Comparison of ENCODE assay signal across 29 cellular contexts in genomic region chr18:76660571-76661192, GRCh38.
"Had no signal": no experiment of that assay in that cellular context is flagged by ENCODE, and none has a peak within 500 bp of the region (broad histone marks: within the 10 kb centered on the region; RNA-seq: fewer than 3 reads in every experiment).

No MANE protein-coding gene starts in this region.

- DNase-seq: activated CD4-positive, alpha-beta T cell treated with anti-CD3 and anti-CD28 coated beads, Interleukin-2, amount 10 ng/mL, durations not matched to agents 7 days and 5 days; activated CD4-positive, alpha-beta T cell treated with anti-CD3 and anti-CD28 coated beads, Interleukin-2, amount 50 U/mL, for 48 hours; activated CD8-positive, alpha-beta T cell treated with anti-CD3 and anti-CD28 coated beads, Interleukin-2, amount 10 ng/mL, durations not matched to agents 7 days and 5 days; activated effector memory CD4-positive, alpha-beta T cell treated with Interleukin-2 at 50 U/mL for 16 hours; activated naive CD4-positive, alpha-beta T cell treated with anti-CD3 and anti-CD28 coated beads, Interleukin-2, amount 10 ng/mL, durations not matched to agents 7 days and 5 days; activated naive CD8-positive, alpha-beta T cell treated with anti-CD3 and anti-CD28 coated beads, Interleukin-2, amount 50 U/mL, for 24 hours; activated T-cell treated with anti-CD3 and anti-CD28 coated beads for 4 hours; activated T-cell treated with anti-CD3 and anti-CD28 coated beads, Interleukin-2, amount 50 U/mL, for 4 hours; anterior cingulate cortex; caudate nucleus; NCI-H1092 treated with DMSO at 0.1 percent for 48 hours; NCI-H1417; NCI-H146; NCI-H187; NCI-H2029 treated with DMSO at 0.1 percent for 48 hours; NCI-H2107; NCI-H226; NCI-H446 treated with DMSO at 0.1 percent for 48 hours; NCI-H69; Peyer's patch; RPMI8226; SHP77 treated with DMSO at 0.1 percent for 48 hours; SK-N-SH had no signal

- H3K36me3 Mint-ChIP-seq: activated naive CD4-positive, alpha-beta T cell treated with anti-CD3 and anti-CD28 coated beads, Interleukin-2, amount 10 ng/mL, durations not matched to agents 7 days and 5 days; activated naive CD8-positive, alpha-beta T cell; brain had no signal

- H3K4me3 Mint-ChIP-seq: activated CD4-positive, alpha-beta T cell treated with anti-CD3 and anti-CD28 coated beads, Interleukin-2, amount 10 ng/mL, durations not matched to agents 7 days and 5 days; activated CD8-positive, alpha-beta T cell treated with anti-CD3 and anti-CD28 coated beads, Interleukin-2, amount 10 ng/mL, durations not matched to agents 7 days and 5 days; activated naive CD4-positive, alpha-beta T cell treated with anti-CD3 and anti-CD28 coated beads, Interleukin-2, amount 10 ng/mL, durations not matched to agents 7 days and 5 days; activated naive CD8-positive, alpha-beta T cell; activated naive CD8-positive, alpha-beta T cell treated with anti-CD3 and anti-CD28 coated beads, Interleukin-2, amount 50 U/mL, for 24 hours; activated T-cell treated with anti-CD3 and anti-CD28 coated beads, Interleukin-2, amount 50 U/mL, for 4 hours; brain; T-helper 1 cell treated with Interleukin-12 subunit alpha and Interleukin-12 subunit beta and Interleukin-4 antibody, amounts not matched to agents 30 μg/mL and 1 μg/mL, for 36 hours; T-helper 2 cell treated with Interferon-gamma antibody and Interleukin-4, amounts not matched to agents 5 μg/mL and 100 μg/mL, for 36 hours had no signal

- H3K4me1 ChIP-seq: Peyer's patch, SJSA1 had no signal

- H3K4me3 ChIP-seq: K562, Peyer's patch, SJSA1 had no signal

- H3K9ac ChIP-seq: SK-N-SH had no signal

- H3K27me3 ChIP-seq: Peyer's patch had no signal

- H3K27ac ChIP-seq: Peyer's patch, SJSA1 had no signal

- H3K9me3 ChIP-seq: Peyer's patch, SJSA1, SK-N-SH had no signal

- ATAC-seq: activated CD8-positive, alpha-beta T cell treated with anti-CD3 and anti-CD28 coated beads, Interleukin-2, amount 10 ng/mL, durations not matched to agents 7 days and 5 days; activated naive CD8-positive, alpha-beta T cell treated with anti-CD3 and anti-CD28 coated beads, Interleukin-2, amount 50 U/mL, for 24 hours; activated T-cell treated with anti-CD3 and anti-CD28 coated beads, Interleukin-2, amount 50 U/mL, for 4 hours; K562 had no signal

- H3K4me2 ChIP-seq: SK-N-SH had no signal

- H3K36me3 ChIP-seq: Peyer's patch, SJSA1 had no signal

- H3K27ac Mint-ChIP-seq: activated CD4-positive, alpha-beta T cell treated with anti-CD3 and anti-CD28 coated beads, Interleukin-2, amount 10 ng/mL, durations not matched to agents 7 days and 5 days; activated CD8-positive, alpha-beta T cell treated with anti-CD3 and anti-CD28 coated beads, Interleukin-2, amount 10 ng/mL, durations not matched to agents 7 days and 5 days; activated naive CD8-positive, alpha-beta T cell; activated naive CD8-positive, alpha-beta T cell treated with anti-CD3 and anti-CD28 coated beads, Interleukin-2, amount 50 U/mL, for 24 hours; brain; T-helper 1 cell treated with Interleukin-12 subunit alpha and Interleukin-12 subunit beta and Interleukin-4 antibody, amounts not matched to agents 30 μg/mL and 1 μg/mL, for 36 hours; T-helper 2 cell treated with Interferon-gamma antibody and Interleukin-4, amounts not matched to agents 5 μg/mL and 100 μg/mL, for 36 hours had no signal

- H3K9me3 Mint-ChIP-seq: activated CD4-positive, alpha-beta T cell treated with anti-CD3 and anti-CD28 coated beads, Interleukin-2, amount 10 ng/mL, durations not matched to agents 7 days and 5 days; activated naive CD4-positive, alpha-beta T cell treated with anti-CD3 and anti-CD28 coated beads, Interleukin-2, amount 10 ng/mL, durations not matched to agents 7 days and 5 days; activated naive CD8-positive, alpha-beta T cell treated with anti-CD3 and anti-CD28 coated beads, Interleukin-2, amount 50 U/mL, for 24 hours; activated T-cell treated with anti-CD3 and anti-CD28 coated beads, Interleukin-2, amount 50 U/mL, for 4 hours; T-helper 1 cell treated with Interleukin-12 subunit alpha and Interleukin-12 subunit beta and Interleukin-4 antibody, amounts not matched to agents 30 μg/mL and 1 μg/mL, for 36 hours; T-helper 2 cell treated with Interferon-gamma antibody and Interleukin-4, amounts not matched to agents 5 μg/mL and 100 μg/mL, for 36 hours had no signal

- H3K27me3 Mint-ChIP-seq: brain had no signal
